Comparison of ENCODE assay signal across 12 cellular contexts in genomic region chr5:132839426-132840301, GRCh38. TPM values are rescaled to one million over a fixed set of nuclear protein-coding genes. Genes with fewer than 3 reads are reported as not detected.
DNase-seq lines count a peak whose midpoint lies in the region; ATAC-seq and TF ChIP-seq lines count a peak whose summit lies in the region.
"Had no signal": no experiment of that assay in that cellular context is flagged by ENCODE, and none has a peak within 500 bp of the region (broad histone marks: within the 10 kb centered on the region; RNA-seq: fewer than 3 reads in every experiment).

No MANE protein-coding gene starts in this region.

- 61% methylated on average over 8 of the region's 8 CpGs for WGBS in mesenchymal stem cell
- 58 to 60% methylated on average over 8 of the region's 8 CpGs for WGBS in upper lobe of left lung, 2 donors
- WGBS in H9 (ENCODE audit: extremely low coverage, insufficient read length, low lambda C conversion rate) = no CpG with 5 or more reads among the region's 8 CpGs

- H2AFZ ChIP-seq in mesenchymal stem cell (ENCODE audit: low read depth, low read length) = no peak overlapping the region
- H2AFZ ChIP-seq in H9 (ENCODE audit: low read length) = no peak overlapping the region

- H3K4ac ChIP-seq in mesenchymal stem cell (ENCODE audit: low read depth in 1 of 2, low read length in 2 of 2) (no peak overlapping the region), H9 (ENCODE audit: low read depth, low read length) (no peak overlapping the region)

- no peak for TF ChIP-seq EP300 in upper lobe of left lung (IDR thresholded peaks at IDR 0.05)

- no peaks in the 10 kb centered on the region for H3K79me2 ChIP-seq in H9 (ENCODE audit: insufficient read depth, low read length)

- H3K27me3 Mint-ChIP-seq in H9 (ENCODE audit: low read depth) = peaks cover 2% of the 10 kb centered on the region

- TF ChIP-seq POLR2A in upper lobe of left lung (IDR thresholded peaks at IDR 0.05) = no peak

- H2BK15ac ChIP-seq in mesenchymal stem cell (ENCODE audit: low read depth, poor library complexity, severe bottlenecking) (no peak overlapping the region), H9 (ENCODE audit: low read depth, low read length) (no peak overlapping the region)

- H3K79me1 ChIP-seq in mesenchymal stem cell (replicated peaks; ENCODE audit: low read length, poor library complexity, severe bottlenecking) = no peaks in the 10 kb centered on the region
- H3K79me1 ChIP-seq in H9 (ENCODE audit: insufficient read depth, low read depth, low read length, poor library complexity, severe bottlenecking) = no peaks in the 10 kb centered on the region

- no peak overlapping the region for H2BK20ac ChIP-seq in H9 (ENCODE audit: low read depth, low read length, poor library complexity, severe bottlenecking)

- no peaks in the 10 kb centered on the region for H3K36me3 Mint-ChIP-seq in H9 (ENCODE audit: insufficient read depth in 1 of 3, low read depth in 3 of 3)
- H3K36me3 Mint-ChIP-seq: naive thymus-derived CD8-positive, alpha-beta T cell had no signal

- H4K91ac ChIP-seq in mesenchymal stem cell (ENCODE audit: low read length) = peak overlapping the region; percentile 67
- H4K91ac ChIP-seq in H9 (ENCODE audit: insufficient read length, low read depth, low read length) = no peak overlapping the region

- no peak overlapping the region for H2BK120ac ChIP-seq in mesenchymal stem cell (ENCODE audit: low read depth, low read length)
- no peak overlapping the region for H2BK120ac ChIP-seq in H9 (ENCODE audit: low read depth, low read length, poor library complexity, severe bottlenecking)

- no peak overlapping the region; a peak in 1 of 7 replicates for H3K27ac Mint-ChIP-seq in H9
- H3K27ac Mint-ChIP-seq: naive thymus-derived CD8-positive, alpha-beta T cell had no signal

- no peak overlapping the region for H3K56ac ChIP-seq in H9 (ENCODE audit: insufficient read length, low read depth, low read length)

- no peaks in the 10 kb centered on the region; a peak in 1 of 4 replicates for H3K4me1 Mint-ChIP-seq in H9

- no peaks in the 10 kb centered on the region for H3K9me3 Mint-ChIP-seq in H9
- H3K9me3 Mint-ChIP-seq: naive thymus-derived CD8-positive, alpha-beta T cell had no signal

- H3K4me3 Mint-ChIP-seq in H9 = no peak overlapping the region
- H3K4me3 Mint-ChIP-seq: naive thymus-derived CD8-positive, alpha-beta T cell had no signal

- ATAC-seq in upper lobe of left lung (ENCODE audit: low FRiP score in 2 of 2) = peak in 1 of 2 donors; percentile 22
- no peak for ATAC-seq in HG03342 (IDR thresholded peaks at IDR 0.05; ENCODE audit: unreplicated experiment)
- ATAC-seq: activated CD4-positive, CD25-positive, alpha-beta regulatory T cell treated with anti-CD3 and anti-CD28 coated beads, Interleukin-2, amount 50 U/mL, for 24 hours; naive thymus-derived CD8-positive, alpha-beta T cell had no signal

- H4K20me1 ChIP-seq in H9 (ENCODE audit: control insufficient read depth, insufficient read depth, insufficient read length) = no peaks in the 10 kb centered on the region

- no peaks in the 10 kb centered on the region for H3K9me3 ChIP-seq in duodenal mucosa (ENCODE audit: control insufficient read depth in 1 of 2, low read length in 2 of 2)
- H3K9me3 ChIP-seq in mesenchymal stem cell (ENCODE audit: control insufficient read depth, low read length) = no peaks in the 10 kb centered on the region
- no peaks in the 10 kb centered on the region for H3K9me3 ChIP-seq in upper lobe of left lung
- H3K9me3 ChIP-seq in H9 (ENCODE audit: control insufficient read depth, low read depth, low read length) = no peaks in the 10 kb centered on the region

- TF ChIP-seq CTCF in upper lobe of left lung (IDR thresholded peaks at IDR 0.05) (no peak), H9 (conservative IDR thresholded peaks at IDR 0.05) (no peak)

- no peak overlapping the region for H4K5ac ChIP-seq in H9 (ENCODE audit: insufficient read length, low read depth, low read length)

- H3K23ac ChIP-seq in mesenchymal stem cell (ENCODE audit: low read length in 2 of 2) (no peak overlapping the region), H9 (ENCODE audit: insufficient read length, low read depth, low read length) (no peak overlapping the region)

- H3K14ac ChIP-seq in mesenchymal stem cell (ENCODE audit: low read length in 2 of 2) = no peak overlapping the region
- no peak overlapping the region for H3K14ac ChIP-seq in H9 (ENCODE audit: insufficient read depth, low read length)

- H2BK5ac ChIP-seq in mesenchymal stem cell (ENCODE audit: low read depth, low read length, poor library complexity, severe bottlenecking) (no peak overlapping the region), H9 (ENCODE audit: insufficient read length, low read length) (no peak overlapping the region)

- H3T11ph ChIP-seq in H9 (ENCODE audit: low read length) = no peak overlapping the region

- H2AK5ac ChIP-seq in mesenchymal stem cell (ENCODE audit: low read length, severe bottlenecking) = no peak overlapping the region
- no peak overlapping the region for H2AK5ac ChIP-seq in H9 (ENCODE audit: insufficient read length, low read length)

- H3K4me1 ChIP-seq in duodenal mucosa (ENCODE audit: control insufficient read depth in 1 of 2, insufficient read depth in 2 of 2, low read length in 2 of 2) = peaks cover 32 to 37% of the 10 kb centered on the region in 2 donors
- H3K4me1 ChIP-seq in mesenchymal stem cell (ENCODE audit: control insufficient read depth, insufficient read depth, low read depth, low read length) = peaks cover 1% of the 10 kb centered on the region
- peaks cover 23 to 30% (median 26%) of the 10 kb centered on the region in 4 donors for H3K4me1 ChIP-seq in upper lobe of left lung
- no peaks in the 10 kb centered on the region for H3K4me1 ChIP-seq in H9 (ENCODE audit: insufficient read depth, low read length)

- peak overlapping the region; percentile 45 to 54 for H3K18ac ChIP-seq in mesenchymal stem cell (ENCODE audit: low read depth in 1 of 2, low read length in 2 of 2)
- H3K18ac ChIP-seq in H9 (ENCODE audit: insufficient read length, low read depth, low read length) = no peak overlapping the region

- peak overlapping the region in 1 of 2 donors; percentile 14 for H3K9ac ChIP-seq in duodenal mucosa (ENCODE audit: low read depth in 1 of 2, low read length in 2 of 2)
- no peak overlapping the region for H3K9ac ChIP-seq in mesenchymal stem cell (ENCODE audit: low read length)
- no peak overlapping the region for H3K9ac ChIP-seq in H9 (ENCODE audit: extremely low read depth, insufficient read length, low read length)

- DNase-seq in NOMO-1 treated with DMSO at 0.1 percent for 48 hours (lab: John Stamatoyannopoulos, UW; ENCODE audit: unreplicated experiment) (peak; percentile 34), NOMO-1 treated with dmso at 0.1 percent for 144 hours (lab: John Stamatoyannopoulos, UW; ENCODE audit: unreplicated experiment) (no peak), mesenchymal stem cell (peak; percentile 84), upper lobe of left lung (no peak), H9 (no peak)
- no peak for DNase-seq in activated CD8-positive, alpha-beta memory T cell treated with anti-CD3 and anti-CD28 coated beads, Interleukin-2, amount 50 U/mL, for 4 hours
- DNase-seq: 8988T; central memory CD4-positive, alpha-beta T cell; naive thymus-derived CD8-positive, alpha-beta T cell had no signal

- H3K27me3 ChIP-seq in duodenal mucosa (ENCODE audit: control insufficient read depth in 1 of 2, insufficient read depth in 2 of 2, low read length in 2 of 2) (no peaks in the 10 kb centered on the region), mesenchymal stem cell (ENCODE audit: control insufficient read depth in 1 of 2, insufficient read depth in 1 of 2, low read length in 2 of 2) (no peaks in the 10 kb centered on the region), upper lobe of left lung (no peaks in the 10 kb centered on the region), H9 (ENCODE audit: insufficient read depth, low read length) (no peaks in the 10 kb centered on the region)

- peak overlapping the region; percentile 59 for H4K8ac ChIP-seq in mesenchymal stem cell (ENCODE audit: low read length)
- H4K8ac ChIP-seq in H9 (replicated peaks; ENCODE audit: insufficient read length, low read depth, low read length) = no peak overlapping the region

- H3K4me3 ChIP-seq in duodenal mucosa (ENCODE audit: low read depth in 1 of 2, low read length in 2 of 2) (no peak overlapping the region), mesenchymal stem cell (ENCODE audit: insufficient read depth in 1 of 2, low read depth in 1 of 2, low read length in 2 of 2) (no peak overlapping the region), upper lobe of left lung (no peak overlapping the region)

- no peaks in the 10 kb centered on the region for H3K23me2 ChIP-seq in H9 (ENCODE audit: insufficient read length, low read depth, low read length, poor library complexity, severe bottlenecking)

- H2BK12ac ChIP-seq in mesenchymal stem cell (ENCODE audit: low read length in 2 of 2) = peak overlapping the region in 1 of 2 experiments; percentile 9
- H2BK12ac ChIP-seq in H9 (ENCODE audit: insufficient read length, low read depth, low read length) = no peak overlapping the region

- H3K36me3 ChIP-seq in duodenal mucosa (ENCODE audit: control insufficient read depth in 1 of 2, insufficient read depth in 2 of 2, low read length in 2 of 2) (no peaks in the 10 kb centered on the region), mesenchymal stem cell (ENCODE audit: control insufficient read depth in 1 of 2, insufficient read depth in 2 of 2, low read depth in 1 of 2, low read length in 2 of 2) (no peaks in the 10 kb centered on the region), upper lobe of left lung (no peaks in the 10 kb centered on the region)

- H3K4me2 ChIP-seq in mesenchymal stem cell (ENCODE audit: low read length, poor library complexity, severe bottlenecking) (no peak overlapping the region), H9 (ENCODE audit: insufficient read depth, insufficient read length, low read length) (no peak overlapping the region)

- H3K27ac ChIP-seq in duodenal mucosa (ENCODE audit: low read depth, low read length) (peak overlapping the region; percentile 37), mesenchymal stem cell (ENCODE audit: low read length, poor library complexity, severe bottlenecking) (peak overlapping the region; percentile 9), upper lobe of left lung (peak overlapping the region; percentile 67 to 89 (median 78)), H9 (ENCODE audit: insufficient read length, low read depth, low read length) (no peak overlapping the region)

RNA-seq across cellular contexts. Expression of gene SHROOM1, which starts 9.2 kb away (rescaled TPM):
- polyA plus RNA-seq in mesenchymal stem cell (2013, experiment 1 of 2) = 8.7 TPM
- 10.3 TPM for polyA plus RNA-seq in mesenchymal stem cell (2013, experiment 2 of 2)
- 10 to 100 TPM in 5 of 6 donors, 1 to 10 TPM in 1; 7.7 to 27.6 (median 20.0) TPM for total RNA-seq in upper lobe of left lung
- total RNA-seq in H9 (2021) = 5.8 and 7.0 TPM in 2 replicates
- total RNA-seq: naive thymus-derived CD8-positive, alpha-beta T cell had no signal
- polyA plus RNA-seq: naive thymus-derived CD8-positive, alpha-beta T cell had no signal

RNA-seq across cellular contexts. Expression of gene SOWAHA, which starts 26.6 kb away (rescaled TPM):
- polyA plus RNA-seq in mesenchymal stem cell (2013, experiment 1 of 2) = 0.01 TPM
- polyA plus RNA-seq in mesenchymal stem cell (2013, experiment 2 of 2) = 0.04 TPM
- total RNA-seq in upper lobe of left lung = 1 to 10 TPM in 1 of 6 donors, under 1 TPM in 4, not detected in 1; 0.30 to 1.0 (median 0.55) TPM
- total RNA-seq in H9 (2021) = 0.20 and 0.31 TPM in 2 replicates
- total RNA-seq: naive thymus-derived CD8-positive, alpha-beta T cell had no signal
- polyA plus RNA-seq: naive thymus-derived CD8-positive, alpha-beta T cell had no signal

RNA-seq across cellular contexts. Expression of gene GDF9, which starts 26.6 kb away (rescaled TPM):
- polyA plus RNA-seq in mesenchymal stem cell (2013, experiment 1 of 2) = 0.01 TPM
- polyA plus RNA-seq in mesenchymal stem cell (2013, experiment 2 of 2) = 0.08 TPM
- 1 to 10 TPM in 2 of 6 donors, under 1 TPM in 2, not detected in 2; 0.23 to 1.1 (median 0.66) TPM for total RNA-seq in upper lobe of left lung
- total RNA-seq in H9 (2021) = 0.24 and 0.57 TPM in 2 replicates

RNA-seq across cellular contexts. Expression of gene UQCRQ, which starts 26.8 kb away (rescaled TPM):
- 773 TPM for polyA plus RNA-seq in mesenchymal stem cell (2013, experiment 1 of 2)
- polyA plus RNA-seq in mesenchymal stem cell (2013, experiment 2 of 2) = 885 TPM
- 100 to 1,000 TPM in 3 of 6 donors, 10 to 100 TPM in 3; 44.6 to 327 (median 103) TPM for total RNA-seq in upper lobe of left lung
- 293 and 306 TPM in 2 replicates for total RNA-seq in H9 (2021)

RNA-seq across cellular contexts. Expression of gene LEAP2, which starts 33.8 kb away (rescaled TPM):
- polyA plus RNA-seq in mesenchymal stem cell (2013, experiment 1 of 2) = 0.22 TPM
- 0.15 TPM for polyA plus RNA-seq in mesenchymal stem cell (2013, experiment 2 of 2)
- total RNA-seq in upper lobe of left lung (1 to 10 TPM in 3 of 6 donors, under 1 TPM in 3; 0.61 to 2.2 (median 0.89) TPM), H9 (2021) (1.0 and 1.4 TPM in 2 replicates)

Comparison
In these comparisons a context has a peak if more than half of its experiments do, and no peak if none do; other contexts are left out.
1. DNase-seq: peak in NOMO-1 treated with DMSO at 0.1 percent for 48 hours (single experiment) and mesenchymal stem cell (single experiment); none in NOMO-1 treated with dmso at 0.1 percent for 144 hours (single experiment), upper lobe of left lung (0 of 2), activated CD8-positive, alpha-beta memory T cell treated with anti-CD3 and anti-CD28 coated beads, Interleukin-2, amount 50 U/mL, for 4 hours (single experiment) and H9 (single experiment).